ENCODE assay signal across 1 cellular context in genomic region chr2:233209117-233209977, GRCh38.
TF ChIP-seq lines count a peak whose summit lies in the region.

No MANE protein-coding gene starts in this region.

TF ChIP-seq in K562, 482 proteins besides CTCF, POLR2A, EP300 and RAD21 (continued from another document):
- TF ChIP-seq VEZF1 (CRISPR knock-in tag; IDR thresholded peaks at IDR 0.05), result peak; percentile 36; the same call in 1 of the 2 replicates
TF ChIP-seq in K562: peak in this region for 1.
